ENCODE assay signal across 8 cellular contexts in genomic region chrX:140572724-140573123, GRCh38.
DNase-seq lines count a peak whose midpoint lies in the region; ATAC-seq and TF ChIP-seq lines count a peak whose summit lies in the region.

No MANE protein-coding gene starts in this region.

- peak; percentile 56 to 80 for ATAC-seq in lower lobe of right lung

- no peaks in the 10 kb centered on the region for H3K4me1 ChIP-seq in lower lobe of right lung

- no peaks in the 10 kb centered on the region for H3K9me3 ChIP-seq in lower lobe of right lung

- intact Hi-C loops in lower lobe of right lung (cut with DNase I), result no loop called here

- CTCF ChIA-PET in AG04449 (lab: Yijun Ruan, JAX), result interaction anchor here (0.6 to 1.6 kb wide), 4 partner anchors 32 to 309 kb away, joined by 3 to 5 read pairs (median 3); no protein-coding TSS in a partner anchor

- DNase-seq in AG04449 (ENCODE audit: low read depth, low spot score), result no peak
- peak; percentile 0 for DNase-seq in GDM1 (lab: John Stamatoyannopoulos, UW)
- DNase-seq in HFF-Myc (ENCODE audit: extremely low read depth, low read depth), result no peak
- peak; percentile 61 for DNase-seq in NAMALWA (ENCODE audit: low spot score)
- peak; percentile 8 for DNase-seq in brain microvascular endothelial cell
- no peak for DNase-seq in lower lobe of right lung
- DNase-seq in GOT3 (lab: John Stamatoyannopoulos, UW), result no peak
- no peak for DNase-seq in epidermal melanocyte (ENCODE audit: insufficient read length, low spot score)

- in situ Hi-C loops in brain microvascular endothelial cell (cut with HindIII; ENCODE audit: low pct_ligation_motif_present, low sequenced_read_pairs), result no loop called here

- TF ChIP-seq CTCF in AG04449 (IDR thresholded peaks at IDR 0.05; ENCODE audit: insufficient read depth, low read length, missing control alignments) (peak; percentile 32), HFF-Myc (IDR thresholded peaks at IDR 0.05; ENCODE audit: low read depth, low read length, missing control alignments) (peak; percentile 34), brain microvascular endothelial cell (IDR thresholded peaks at IDR 0.05; ENCODE audit: low read depth, low read length, missing control alignments) (peak; percentile 80), lower lobe of right lung (IDR thresholded peaks at IDR 0.05) (peak; percentile 52)

- H3K27ac ChIP-seq in brain microvascular endothelial cell (no peak overlapping the region), lower lobe of right lung (no peak overlapping the region)

- POLR2A ChIA-PET in AG04449 (lab: Yijun Ruan, JAX), result no interaction called here

- H3K27me3 ChIP-seq in brain microvascular endothelial cell (replicated peaks), result no peaks in the 10 kb centered on the region
- no peaks in the 10 kb centered on the region for H3K27me3 ChIP-seq in lower lobe of right lung (ENCODE audit: low read depth)

- no peak overlapping the region for H3K4me3 ChIP-seq in AG04449 (ENCODE audit: low read depth, low read length)
- H3K4me3 ChIP-seq in HFF-Myc (replicated peaks; ENCODE audit: low read depth, low read length), result no peak overlapping the region
- H3K4me3 ChIP-seq in brain microvascular endothelial cell (ENCODE audit: low read depth, low read length), result no peak overlapping the region
- no peak overlapping the region for H3K4me3 ChIP-seq in lower lobe of right lung

- H3K36me3 ChIP-seq in brain microvascular endothelial cell (replicated peaks) (no peaks in the 10 kb centered on the region), lower lobe of right lung (no peaks in the 10 kb centered on the region)

Comparison
In these comparisons a context has a peak if more than half of its experiments do, and no peak if none do; other contexts are left out.
1. DNase-seq: peak in GDM1 (single experiment), NAMALWA (single experiment) and brain microvascular endothelial cell (single experiment); none in AG04449 (single experiment), HFF-Myc (single experiment), lower lobe of right lung (single experiment), GOT3 (single experiment) and epidermal melanocyte (single experiment).
2. Peak in every context shown above with its lines, with median percentiles within 50 percentile points of each other: CTCF ChIP-seq.